26 cellular contexts compared by ENCODE assay signal in genomic region chr1:201634261-201634660, GRCh38.
A peak's percentile ranks its signal among the peaks of the same experiment; 100 is the strongest.
DNase-seq lines count a peak whose midpoint lies in the region; ATAC-seq, FAIRE-seq and TF ChIP-seq lines count a peak whose summit lies in the region.
"Had no signal": no experiment of that assay in that cellular context is flagged by ENCODE, and none has a peak within 500 bp of the region (broad histone marks: within the 10 kb centered on the region; RNA-seq: fewer than 3 reads in every experiment).

No MANE protein-coding gene starts in this region.

- no peaks in the 10 kb centered on the region for H4K20me1 ChIP-seq in K562 (replicated peaks; ENCODE audit: control insufficient read depth, insufficient read depth, low read length)

- H3K9ac ChIP-seq in K562 (ENCODE audit: insufficient read depth in 1 of 2, low read depth in 2 of 2, low read length in 2 of 2) = no peak overlapping the region

- no peak for TF ChIP-seq RAD21 in K562 (CRISPR knock-in tag; conservative IDR thresholded peaks at IDR 0.05 in 1 of 2, IDR thresholded peaks at IDR 0.05 in 1 of 2)

- DNase-seq in Daoy (ENCODE audit: low read depth) = peak; percentile 73
- DNase-seq in HFFc6 = no peak
- DNase-seq in K562 (ENCODE audit: extremely low read depth in 1 of 4, low spot score in 3 of 4) = peak in 2 of 4 experiments; percentile 42
- peak; percentile 55 for DNase-seq in iris pigment epithelial cell (ENCODE audit: low read depth)
- no peak for DNase-seq in cerebellar cortex (ENCODE audit: low spot score)
- DNase-seq in HPDE6-E6E7 (ENCODE audit: extremely low spot score) = no peak
- no peak for DNase-seq in CD14-positive monocyte (ENCODE audit: low spot score)
- DNase-seq: activated B cell treated with CpG ODN at 0.5 μM for 24 hours; activated CD4-positive, alpha-beta T cell treated with anti-CD3 and anti-CD28 coated beads, Interleukin-2, amount 50 U/mL, for 4 hours; activated CD8-positive, alpha-beta memory T cell treated with anti-CD3 and anti-CD28 coated beads, Interleukin-2, amount 50 U/mL, for 4 hours; activated naive CD8-positive, alpha-beta T cell treated with anti-CD3 and anti-CD28 coated beads for 36 hours; body of pancreas; CD4-positive, alpha-beta memory T cell; effector memory CD8-positive, alpha-beta T cell; head of caudate nucleus; Kasumi-1; left lung; NCI-H2081 treated with DMSO at 0.1 percent for 48 hours; psoas muscle; stimulated activated naive B cell treated with anti-CD40 and anti-IgM and Interleukin-4, amounts not matched to agents 10 μg/mL and 1 μg/mL and 100 μg/mL, for 72 hours; T1000; testis; uterus had no signal

- H3K27ac ChIP-seq in K562 (ENCODE audit: extremely low read depth, low read depth, low read length) = no peak overlapping the region
- H3K27ac ChIP-seq: body of pancreas, esophagus muscularis mucosa, left lung, psoas muscle, skin epidermis, testis, uterus had no signal

- H3K27ac Mint-ChIP-seq in HFFc6 = peak overlapping the region; percentile 45
- peak overlapping the region in 1 of 7 donors; percentile 4 for H3K27ac Mint-ChIP-seq in CD14-positive monocyte
- H3K27ac Mint-ChIP-seq: activated B cell treated with CpG ODN at 0.5 μM for 24 hours; activated naive CD8-positive, alpha-beta T cell treated with anti-CD3 and anti-CD28 coated beads for 36 hours; activated T-helper 2 cell treated with anti-CD3 and anti-CD28 coated beads, Interferon-gamma antibody, Interleukin-2, Interleukin-4, amounts not matched to agents 10 μg/mL and 5 μg/mL and 100 μg/mL, durations not matched to agents 14 hours and 24 hours and 36 hours; CD4-positive, alpha-beta memory T cell; effector memory CD8-positive, alpha-beta T cell; stimulated activated naive B cell treated with anti-CD40 and anti-IgM and Interleukin-4, amounts not matched to agents 10 μg/mL and 1 μg/mL and 100 μg/mL, for 72 hours had no signal

- H3K4me1 ChIP-seq in K562 (replicated peaks in 1 of 2; ENCODE audit: control insufficient read depth in 2 of 2, insufficient read depth in 2 of 2, low read length in 2 of 2) = peaks cover 15 to 43% of the 10 kb centered on the region in 2 experiments; a peak in 4 of 5 replicates
- H3K4me1 ChIP-seq: body of pancreas, uterus had no signal

- no peak overlapping the region for H3K4me2 ChIP-seq in K562 (ENCODE audit: insufficient read depth, low read length)

- CTCF ChIA-PET in K562 (lab: Yijun Ruan, JAX; ENCODE audit: low intra/inter-chr PET ratio) = no interaction called here

- H3K36me3 ChIP-seq in K562 (ENCODE audit: control insufficient read depth, insufficient read depth, low read length) = no peaks in the 10 kb centered on the region
- H3K36me3 ChIP-seq: uterus had no signal

- H3K4me3 Mint-ChIP-seq in HFFc6 (no peak overlapping the region), CD14-positive monocyte (no peak overlapping the region)
- H3K4me3 Mint-ChIP-seq: activated B cell treated with CpG ODN at 0.5 μM for 24 hours; activated naive CD8-positive, alpha-beta T cell treated with anti-CD3 and anti-CD28 coated beads for 36 hours; CD4-positive, alpha-beta memory T cell; effector memory CD8-positive, alpha-beta T cell; stimulated activated naive B cell treated with anti-CD40 and anti-IgM and Interleukin-4, amounts not matched to agents 10 μg/mL and 1 μg/mL and 100 μg/mL, for 72 hours had no signal

- POLR2A ChIA-PET in K562 (lab: Yijun Ruan, JAX) = interaction anchor here (1.0 kb wide), 2 partner anchors 14 to 52 kb away, joined by 3 read pairs; no protein-coding TSS in a partner anchor

- TF ChIP-seq EP300 in K562 (IDR thresholded peaks at IDR 0.05; ENCODE audit: low read length) = no peak

- H3K27me3 ChIP-seq in K562 (ENCODE audit: control insufficient read depth in 2 of 2, insufficient read depth in 2 of 2, low read length in 2 of 2) = no peaks in the 10 kb centered on the region
- H3K27me3 ChIP-seq: body of pancreas, esophagus muscularis mucosa, left lung, testis, uterus had no signal

- no peak for FAIRE-seq in K562 (lab: Jason Lieb, UNC)

- H3K9me3 Mint-ChIP-seq in HFFc6 = no peaks in the 10 kb centered on the region
- H3K9me3 Mint-ChIP-seq in CD14-positive monocyte = peaks cover 0 to 1% (median 0%) of the 10 kb centered on the region in 7 donors
- H3K9me3 Mint-ChIP-seq: activated B cell treated with CpG ODN at 0.5 μM for 24 hours; activated naive CD8-positive, alpha-beta T cell treated with anti-CD3 and anti-CD28 coated beads for 36 hours; activated T-helper 2 cell treated with anti-CD3 and anti-CD28 coated beads, Interferon-gamma antibody, Interleukin-2, Interleukin-4, amounts not matched to agents 10 μg/mL and 5 μg/mL and 100 μg/mL, durations not matched to agents 14 hours and 24 hours and 36 hours; CD4-positive, alpha-beta memory T cell; effector memory CD8-positive, alpha-beta T cell; stimulated activated naive B cell treated with anti-CD40 and anti-IgM and Interleukin-4, amounts not matched to agents 10 μg/mL and 1 μg/mL and 100 μg/mL, for 72 hours had no signal

- TF ChIP-seq CTCF in HFFc6 (IDR thresholded peaks at IDR 0.05) (no peak), K562 (IDR thresholded peaks at IDR 0.05 in 2 of 3, conservative IDR thresholded peaks at IDR 0.05 in 1 of 3; ENCODE audit: insufficient read depth in 2 of 3, low read depth in 1 of 3, low read length in 3 of 3) (no peak), CD14-positive monocyte (IDR thresholded peaks at IDR 0.05) (no peak)

- TF ChIP-seq POLR2A in K562 (conservative IDR thresholded peaks at IDR 0.05) = no peak

- WGBS in K562 (ENCODE audit: insufficient coverage, low coverage, missing lambda C conversion rate) = 10% methylated on average over 2 of the region's 2 CpGs

- intact Hi-C loops in K562 (cut with micrococcal nuclease) (no loop called here), CD14-positive monocyte (cut with micrococcal nuclease) (no loop called here)

- no peak overlapping the region for H2AFZ ChIP-seq in K562 (ENCODE audit: low read depth, low read length)

- H3K4me3 ChIP-seq in K562 = no peak overlapping the region
- H3K4me3 ChIP-seq: body of pancreas, esophagus muscularis mucosa, left lung, psoas muscle, skin epidermis, testis, uterus had no signal

- H3K27me3 Mint-ChIP-seq in HFFc6 (ENCODE audit: insufficient read depth) = no peaks in the 10 kb centered on the region; the same call in 1 of the 2 replicates
- H3K27me3 Mint-ChIP-seq in CD14-positive monocyte (ENCODE audit: low read depth in 3 of 3) = peaks cover 0 to 1% (median 1%) of the 10 kb centered on the region in 3 donors
- H3K27me3 Mint-ChIP-seq: activated B cell treated with CpG ODN at 0.5 μM for 24 hours; activated naive CD8-positive, alpha-beta T cell treated with anti-CD3 and anti-CD28 coated beads for 36 hours; stimulated activated naive B cell treated with anti-CD40 and anti-IgM and Interleukin-4, amounts not matched to agents 10 μg/mL and 1 μg/mL and 100 μg/mL, for 72 hours had no signal

- H3K36me3 Mint-ChIP-seq in HFFc6 (ENCODE audit: low read depth) (peaks cover 43% of the 10 kb centered on the region), CD14-positive monocyte (no peaks in the 10 kb centered on the region)
- H3K36me3 Mint-ChIP-seq: activated naive CD8-positive, alpha-beta T cell treated with anti-CD3 and anti-CD28 coated beads for 36 hours; CD4-positive, alpha-beta memory T cell; stimulated activated naive B cell treated with anti-CD40 and anti-IgM and Interleukin-4, amounts not matched to agents 10 μg/mL and 1 μg/mL and 100 μg/mL, for 72 hours had no signal

- no TSS peak for BruUV-seq in K562 (replicated peaks; lab: Mats Ljungman, UMichigan)

- no peak for ATAC-seq in K562
- ATAC-seq: body of pancreas; effector memory CD8-positive, alpha-beta T cell; left lung; stimulated activated naive B cell treated with anti-CD40 and anti-IgM and Interleukin-4, amounts not matched to agents 10 μg/mL and 1 μg/mL and 100 μg/mL, for 72 hours had no signal

- no peaks in the 10 kb centered on the region for H3K9me3 ChIP-seq in K562 (replicated peaks; ENCODE audit: control insufficient read depth, insufficient read depth, low read depth, low read length)
- H3K9me3 ChIP-seq: body of pancreas, esophagus muscularis mucosa, left lung, psoas muscle, testis, uterus had no signal

- in situ Hi-C loops in K562 (cut with MboI) = no loop called here

- H3K4me1 Mint-ChIP-seq in HFFc6 (ENCODE audit: low read depth) (peaks cover 87% of the 10 kb centered on the region), CD14-positive monocyte (peaks cover 12% of the 10 kb centered on the region)
- H3K4me1 Mint-ChIP-seq: activated B cell treated with CpG ODN at 0.5 μM for 24 hours; activated naive CD8-positive, alpha-beta T cell treated with anti-CD3 and anti-CD28 coated beads for 36 hours; CD4-positive, alpha-beta memory T cell; stimulated activated naive B cell treated with anti-CD40 and anti-IgM and Interleukin-4, amounts not matched to agents 10 μg/mL and 1 μg/mL and 100 μg/mL, for 72 hours had no signal

- H3K9me1 ChIP-seq in K562 (ENCODE audit: control insufficient read depth, insufficient read depth, low read length) = no peaks in the 10 kb centered on the region

- H3K79me2 ChIP-seq in K562 (ENCODE audit: control insufficient read depth, insufficient read depth, low read length) = no peaks in the 10 kb centered on the region

TF ChIP-seq in K562, 482 proteins besides CTCF, POLR2A, EP300 and RAD21 (continues in another document):
- no peak for TF ChIP-seq GTF2E2 (tag; IDR thresholded peaks at IDR 0.05)
- TF ChIP-seq, protein P1, sequence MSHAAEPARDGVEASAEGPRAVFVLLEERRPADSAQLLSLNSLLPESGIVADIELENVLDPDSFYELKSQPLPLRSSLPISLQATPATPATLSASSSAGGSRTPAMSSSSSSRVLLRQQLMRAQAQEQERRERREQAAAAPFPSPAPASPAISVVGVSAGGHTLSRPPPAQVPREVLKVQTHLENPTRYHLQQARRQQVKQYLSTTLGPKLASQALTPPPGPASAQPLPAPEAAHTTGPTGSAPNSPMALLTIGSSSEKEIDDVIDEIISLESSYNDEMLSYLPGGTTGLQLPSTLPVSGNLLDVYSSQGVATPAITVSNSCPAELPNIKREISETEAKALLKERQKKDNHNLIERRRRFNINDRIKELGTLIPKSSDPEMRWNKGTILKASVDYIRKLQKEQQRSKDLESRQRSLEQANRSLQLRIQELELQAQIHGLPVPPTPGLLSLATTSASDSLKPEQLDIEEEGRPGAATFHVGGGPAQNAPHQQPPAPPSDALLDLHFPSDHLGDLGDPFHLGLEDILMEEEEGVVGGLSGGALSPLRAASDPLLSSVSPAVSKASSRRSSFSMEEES (CRISPR knock-in tag; IDR thresholded peaks at IDR 0.05) = no peak
- TF ChIP-seq ZNF77 (CRISPR knock-in tag; IDR thresholded peaks at IDR 0.05) = no peak
- no peak for TF ChIP-seq FUS (optimal IDR thresholded peaks at IDR 0.05; ENCODE audit: low read depth, low read length)
- no peak for TF ChIP-seq PTRF (tag; IDR thresholded peaks at IDR 0.05)
- TF ChIP-seq GTF2A2 (tag; IDR thresholded peaks at IDR 0.05) = no peak
- no peak for TF ChIP-seq MXI1 (IDR thresholded peaks at IDR 0.05; ENCODE audit: low read depth, low read length)
- peak in 1 of 2 experiments; percentile 50; a peak in 1 of 4 replicates for TF ChIP-seq SRF (CRISPR knock-in tag; IDR thresholded peaks at IDR 0.05)
- TF ChIP-seq, protein P2, sequence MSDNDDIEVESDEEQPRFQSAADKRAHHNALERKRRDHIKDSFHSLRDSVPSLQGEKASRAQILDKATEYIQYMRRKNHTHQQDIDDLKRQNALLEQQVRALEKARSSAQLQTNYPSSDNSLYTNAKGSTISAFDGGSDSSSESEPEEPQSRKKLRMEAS (CRISPR knock-in tag; IDR thresholded peaks at IDR 0.05) = no peak

Comparison
In these comparisons a context has a peak if more than half of its experiments do, and no peak if none do; other contexts are left out.
1. DNase-seq: peak in Daoy (single experiment) and iris pigment epithelial cell (single experiment); none in HFFc6 (single experiment), cerebellar cortex (single experiment), HPDE6-E6E7 (single experiment) and CD14-positive monocyte (single experiment).